In the genomic region with DNA sequence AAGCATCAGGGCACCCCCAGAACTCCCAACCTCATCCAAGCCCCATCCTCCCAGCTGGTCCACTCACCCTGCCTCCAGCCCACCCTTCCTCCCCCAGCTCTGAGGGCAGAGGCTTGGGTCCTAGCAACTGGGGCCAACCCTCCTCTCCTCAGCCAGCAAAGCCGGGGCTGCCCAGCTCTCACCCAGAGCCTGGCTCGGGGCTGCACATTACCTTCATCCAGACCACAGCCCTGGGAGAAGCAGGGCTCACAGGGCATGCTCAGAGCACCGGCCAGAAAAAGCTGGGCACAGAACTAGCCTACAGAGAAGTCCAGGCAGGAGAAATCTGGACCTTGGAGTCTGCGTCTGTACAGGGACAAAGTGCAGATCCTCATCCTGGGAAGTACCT, we compare ENCODE assay signal across 21 cellular contexts. TPM values are rescaled to one million over a fixed set of nuclear protein-coding genes. Genes with fewer than 3 reads are reported as not detected.
DNase-seq lines count a peak whose midpoint lies in the region; ATAC-seq and TF ChIP-seq lines count a peak whose summit lies in the region.
"Had no signal": no experiment of that assay in that cellular context is flagged by ENCODE, and none has a peak within 500 bp of the region (broad histone marks: within the 10 kb centered on the region; RNA-seq: fewer than 3 reads in every experiment).

No MANE protein-coding gene starts in this region.

- no peak overlapping the region for H2BK12ac ChIP-seq in H9 (ENCODE audit: insufficient read length, low read depth, low read length)

- in situ Hi-C loops in ACHN (cut with HindIII; ENCODE audit: low pct_ligation_motif_present, low pct_unique_long_range_greater_than_20kb, low sequenced_read_pairs) = no loop called here

- H3K14ac ChIP-seq in H9 (ENCODE audit: insufficient read depth, low read length) = peak overlapping the region; percentile 17; the same call in 1 of the 2 replicates

- H3K4me3 ChIP-seq in BLaER1 (no peak overlapping the region), osteoblast (ENCODE audit: insufficient read depth, low read length) (no peak overlapping the region)
- H3K4me3 ChIP-seq: HAP-1 had no signal

- no peak overlapping the region for H3K56ac ChIP-seq in H9 (ENCODE audit: insufficient read length, low read depth, low read length)

- H3K79me1 ChIP-seq in H9 (ENCODE audit: insufficient read depth, low read depth, low read length, poor library complexity, severe bottlenecking) = no peaks in the 10 kb centered on the region

- H3K36me3 Mint-ChIP-seq in H9 (ENCODE audit: insufficient read depth in 1 of 3, low read depth in 3 of 3) = no peaks in the 10 kb centered on the region

- WGBS in H9 (ENCODE audit: extremely low coverage, insufficient read length, low lambda C conversion rate) = no CpG with 5 or more reads among the region's 4 CpGs

- no peak overlapping the region for H4K91ac ChIP-seq in H9 (ENCODE audit: insufficient read length, low read depth, low read length)

- H4K20me1 ChIP-seq in BLaER1 = peaks cover 16% of the 10 kb centered on the region; the same call in 1 of the 2 replicates
- no peaks in the 10 kb centered on the region for H4K20me1 ChIP-seq in H9 (ENCODE audit: control insufficient read depth, insufficient read depth, insufficient read length)
- H4K20me1 ChIP-seq in osteoblast (ENCODE audit: insufficient read depth, low read length) = no peaks in the 10 kb centered on the region

- H3K4me3 Mint-ChIP-seq in H9 = no peak overlapping the region; a peak in 1 of 5 replicates
- H3K4me3 Mint-ChIP-seq: CD8-positive, alpha-beta memory T cell; IgD-negative memory B cell had no signal

- no peak overlapping the region for H2BK120ac ChIP-seq in H9 (ENCODE audit: low read depth, low read length, poor library complexity, severe bottlenecking)

- no peak overlapping the region for H3K9ac ChIP-seq in BLaER1
- H3K9ac ChIP-seq in H9 (ENCODE audit: extremely low read depth, insufficient read length, low read length) = no peak overlapping the region

- H3K18ac ChIP-seq in H9 (ENCODE audit: insufficient read length, low read depth, low read length) = no peak overlapping the region

- TF ChIP-seq CTCF in H9 (conservative IDR thresholded peaks at IDR 0.05) = no peak
- no peak for TF ChIP-seq CTCF in osteoblast (IDR thresholded peaks at IDR 0.05; ENCODE audit: extremely low read depth, low read depth, low read length)

- no peak overlapping the region for H3K23ac ChIP-seq in H9 (ENCODE audit: insufficient read length, low read depth, low read length)

- H2AK5ac ChIP-seq in H9 (ENCODE audit: insufficient read length, low read length) = no peak overlapping the region

- peaks cover 4% of the 10 kb centered on the region for H3K23me2 ChIP-seq in H9 (ENCODE audit: insufficient read length, low read depth, low read length, poor library complexity, severe bottlenecking)

- H4K5ac ChIP-seq in H9 (ENCODE audit: insufficient read length, low read depth, low read length) = no peak overlapping the region

- no peak overlapping the region for H2BK15ac ChIP-seq in H9 (ENCODE audit: low read depth, low read length)

- H3K27me3 Mint-ChIP-seq in H9 (ENCODE audit: low read depth) = peaks cover 37% of the 10 kb centered on the region

- H3K27ac ChIP-seq in BLaER1 = no peak overlapping the region
- no peak overlapping the region for H3K27ac ChIP-seq in H9 (ENCODE audit: insufficient read length, low read depth, low read length)
- H3K27ac ChIP-seq in osteoblast (ENCODE audit: low read depth, low read length) = no peak overlapping the region

- no peaks in the 10 kb centered on the region for H3K36me3 ChIP-seq in BLaER1
- H3K36me3 ChIP-seq in osteoblast (ENCODE audit: insufficient read depth, low read length) = no peaks in the 10 kb centered on the region
- H3K36me3 ChIP-seq: HAP-1 had no signal

- ATAC-seq in HG03442 (IDR thresholded peaks at IDR 0.05; ENCODE audit: unreplicated experiment) = no peak

- no peak overlapping the region for H3K4ac ChIP-seq in H9 (ENCODE audit: low read depth, low read length)

- no peaks in the 10 kb centered on the region for H3K9me3 ChIP-seq in BLaER1
- H3K9me3 ChIP-seq in H9 (ENCODE audit: control insufficient read depth, low read depth, low read length) = no peaks in the 10 kb centered on the region
- H3K9me3 ChIP-seq in osteoblast (ENCODE audit: low read depth, low read length) = no peaks in the 10 kb centered on the region
- H3K9me3 ChIP-seq: HAP-1 had no signal

- DNase-seq in H9 (no peak), iPS-NIHi11 (ENCODE audit: low spot score) (peak; percentile 10), osteoblast (ENCODE audit: insufficient read length, low spot score, missing footprints) (peak; percentile 88), NCI-H82 treated with DMSO at 0.1 percent for 48 hours (lab: John Stamatoyannopoulos, UW; ENCODE audit: unreplicated experiment) (no peak), ACHN (no peak)
- no peak for DNase-seq in stimulated activated naive CD4-positive, alpha-beta T cell (lab: John Stamatoyannopoulos, UW)
- DNase-seq: DND-41, NCI-H1694 treated with DMSO at 0.1 percent for 48 hours, NCI-H2107, NCI-H226, NCI-H526, OCI-M1, SHP77 treated with DMSO at 0.1 percent for 48 hours had no signal

- no peaks in the 10 kb centered on the region for H3K79me2 ChIP-seq in H9 (ENCODE audit: insufficient read depth, low read length)
- H3K79me2 ChIP-seq in osteoblast (ENCODE audit: insufficient read depth, low read length) = no peaks in the 10 kb centered on the region

- no peak overlapping the region for H3T11ph ChIP-seq in H9 (ENCODE audit: low read length)

- H3K4me1 Mint-ChIP-seq in H9 = peaks cover 4 to 32% of the 10 kb centered on the region in 2 experiments; a peak in 3 of 4 replicates

- H3K9me3 Mint-ChIP-seq in H9 = no peaks in the 10 kb centered on the region; a peak in 1 of 5 replicates
- H3K9me3 Mint-ChIP-seq: CD8-positive, alpha-beta memory T cell; IgD-negative memory B cell had no signal

- H3K4me2 ChIP-seq in BLaER1 (peak overlapping the region; percentile 78), H9 (ENCODE audit: insufficient read depth, insufficient read length, low read length) (no peak overlapping the region), osteoblast (ENCODE audit: insufficient read depth, low read length) (no peak overlapping the region)

- H4K8ac ChIP-seq in H9 (replicated peaks; ENCODE audit: insufficient read length, low read depth, low read length) = no peak overlapping the region

- no peak overlapping the region for H3K27ac Mint-ChIP-seq in H9
- H3K27ac Mint-ChIP-seq: IgD-negative memory B cell had no signal

- H2BK20ac ChIP-seq in H9 (ENCODE audit: low read depth, low read length, poor library complexity, severe bottlenecking) = no peak overlapping the region

- H2AFZ ChIP-seq in H9 (ENCODE audit: low read length) (no peak overlapping the region), osteoblast (ENCODE audit: low read length) (no peak overlapping the region)

- peaks cover 66% of the 10 kb centered on the region for H3K4me1 ChIP-seq in BLaER1
- no peaks in the 10 kb centered on the region for H3K4me1 ChIP-seq in H9 (ENCODE audit: insufficient read depth, low read length)
- H3K4me1 ChIP-seq in osteoblast (ENCODE audit: insufficient read depth, low read length) = no peaks in the 10 kb centered on the region
- H3K4me1 ChIP-seq: HAP-1 had no signal

- peaks cover 37% of the 10 kb centered on the region for H3K27me3 ChIP-seq in BLaER1
- peaks cover 4% of the 10 kb centered on the region; the same call in 1 of the 2 replicates for H3K27me3 ChIP-seq in H9 (ENCODE audit: insufficient read depth, low read length)
- peaks cover 16% of the 10 kb centered on the region for H3K27me3 ChIP-seq in osteoblast (ENCODE audit: insufficient read depth, low read length)

- H2BK5ac ChIP-seq in H9 (ENCODE audit: insufficient read length, low read length) = no peak overlapping the region

RNA-seq across cellular contexts. Expression of a gene that starts 5.3 kb away (rescaled TPM):
- 17.6 and 20.0 TPM in 2 replicates for total RNA-seq in H9 (2021)
- 1.1 TPM in 1 of 2 replicates, not detected in the other for total RNA-seq in osteoblast
- total RNA-seq: HT1080, LHCN-M2, RPMI7951 had no signal

Comparison
In these comparisons a context has a peak if more than half of its experiments do, and no peak if none do; other contexts are left out.
1. DNase-seq: peak in iPS-NIHi11 (single experiment) and osteoblast (single experiment); none in H9 (single experiment), stimulated activated naive CD4-positive, alpha-beta T cell (0 of 6), NCI-H82 treated with DMSO at 0.1 percent for 48 hours (single experiment) and ACHN (single experiment).